21 cellular contexts compared by ENCODE assay signal in genomic region chr12:46442723-46443122, GRCh38.
DNase-seq lines count a peak whose midpoint lies in the region; ATAC-seq and TF ChIP-seq lines count a peak whose summit lies in the region.
"Had no signal": no experiment of that assay in that cellular context is flagged by ENCODE, and none has a peak within 500 bp of the region (broad histone marks: within the 10 kb centered on the region; RNA-seq: fewer than 3 reads in every experiment).

No MANE protein-coding gene starts in this region.

- H3K23me2 ChIP-seq in H9 (ENCODE audit: insufficient read length, low read depth, low read length, poor library complexity, severe bottlenecking), result no peaks in the 10 kb centered on the region

- H3K18ac ChIP-seq in H9 (ENCODE audit: insufficient read length, low read depth, low read length), result no peak overlapping the region

- in situ Hi-C loops in Panc1 (cut with HindIII; ENCODE audit: low pct_unique_long_range_greater_than_20kb, low sequenced_read_pairs), result no loop called here

- H3K27ac Mint-ChIP-seq in H9 (peak overlapping the region in 2 of 3 experiments; percentile 5 to 55; a peak in 2 of 7 replicates), osteocyte (ENCODE audit: unreplicated experiment) (peak overlapping the region; percentile 20), T-cell (no peak overlapping the region)
- H3K27ac Mint-ChIP-seq: activated CD4-positive, alpha-beta T cell treated with anti-CD3 and anti-CD28 coated beads, Interleukin-2, amount 10 ng/mL, durations not matched to agents 24 days and 14 days; activated naive CD8-positive, alpha-beta T cell treated with anti-CD3 and anti-CD28 coated beads, Interleukin-2, amount 10 ng/mL, durations not matched to agents 7 days and 5 days; activated T-helper 2 cell treated with anti-CD3 and anti-CD28 coated beads, Interferon-gamma antibody, Interleukin-2, Interleukin-4, amounts not matched to agents 10 μg/mL and 5 μg/mL and 100 μg/mL, durations not matched to agents 14 hours and 24 hours and 36 hours; brain; CD8-positive, alpha-beta memory T cell; stimulated activated naive B cell treated with anti-CD40 and anti-IgM and Interleukin-4, amounts not matched to agents 10 μg/mL and 1 μg/mL and 100 μg/mL, for 72 hours had no signal

- H2BK12ac ChIP-seq in H9 (ENCODE audit: insufficient read length, low read depth, low read length), result no peak overlapping the region

- H4K8ac ChIP-seq in H9 (replicated peaks; ENCODE audit: insufficient read length, low read depth, low read length), result no peak overlapping the region

- H3K4me1 Mint-ChIP-seq in H9 (peaks cover 8 to 14% of the 10 kb centered on the region in 2 experiments), osteocyte (ENCODE audit: unreplicated experiment) (peaks cover 53% of the 10 kb centered on the region), T-cell (peaks cover 10 to 14% (median 10%) of the 10 kb centered on the region in 3 donors)
- H3K4me1 Mint-ChIP-seq: brain had no signal

- H2BK15ac ChIP-seq in H9 (ENCODE audit: low read depth, low read length), result no peak overlapping the region

- peak; percentile 35 for ATAC-seq in Panc1
- no peak for ATAC-seq in T-cell (replicated peaks in 1 of 4)
- ATAC-seq: naive thymus-derived CD4-positive, alpha-beta T cell; sciatic nerve; stimulated activated naive B cell treated with anti-CD40 and anti-IgM and Interleukin-4, amounts not matched to agents 10 μg/mL and 1 μg/mL and 100 μg/mL, for 72 hours had no signal

- H2AFZ ChIP-seq in H9 (ENCODE audit: low read length), result no peak overlapping the region

- TF ChIP-seq CTCF in H9 (conservative IDR thresholded peaks at IDR 0.05), result no peak
- TF ChIP-seq CTCF in Panc1 (IDR thresholded peaks at IDR 0.05), result no peak
- no peak for TF ChIP-seq CTCF in osteocyte (IDR thresholded peaks at IDR 0.05)
- no peak for TF ChIP-seq CTCF in suprapubic skin (IDR thresholded peaks at IDR 0.05)

- no peak overlapping the region for H3T11ph ChIP-seq in H9 (ENCODE audit: low read length)

- H3K79me2 ChIP-seq in H9 (ENCODE audit: insufficient read depth, low read length), result no peaks in the 10 kb centered on the region

- no peak overlapping the region for H3K4ac ChIP-seq in H9 (ENCODE audit: low read depth, low read length)

- no peak overlapping the region for H2AK5ac ChIP-seq in H9 (ENCODE audit: insufficient read length, low read length)

- no peak overlapping the region for H3K9ac ChIP-seq in H9 (ENCODE audit: extremely low read depth, insufficient read length, low read length)

- H3K36me3 Mint-ChIP-seq in H9 (ENCODE audit: insufficient read depth in 1 of 3, low read depth in 3 of 3), result peaks cover 0 to 1% (median 0%) of the 10 kb centered on the region in 3 experiments; a peak in 2 of 7 replicates
- peaks cover 6% of the 10 kb centered on the region for H3K36me3 Mint-ChIP-seq in osteocyte (ENCODE audit: unreplicated experiment)
- H3K36me3 Mint-ChIP-seq in T-cell, result no peaks in the 10 kb centered on the region
- H3K36me3 Mint-ChIP-seq: brain; CD8-positive, alpha-beta memory T cell; stimulated activated naive B cell treated with anti-CD40 and anti-IgM and Interleukin-4, amounts not matched to agents 10 μg/mL and 1 μg/mL and 100 μg/mL, for 72 hours had no signal

- H2BK120ac ChIP-seq in H9 (ENCODE audit: low read depth, low read length, poor library complexity, severe bottlenecking), result no peak overlapping the region

- no peak for TF ChIP-seq POLR2A in suprapubic skin (IDR thresholded peaks at IDR 0.05)

- no peaks in the 10 kb centered on the region for H3K9me3 ChIP-seq in H9 (ENCODE audit: control insufficient read depth, low read depth, low read length)
- no peaks in the 10 kb centered on the region; the same call in 1 of the 2 replicates for H3K9me3 ChIP-seq in Panc1 (ENCODE audit: control insufficient read depth, insufficient read depth, low read depth, low read length)
- H3K9me3 ChIP-seq in suprapubic skin, result no peaks in the 10 kb centered on the region

- H3K23ac ChIP-seq in H9 (ENCODE audit: insufficient read length, low read depth, low read length), result no peak overlapping the region

- H3K14ac ChIP-seq in H9 (ENCODE audit: insufficient read depth, low read length), result no peak overlapping the region

- H2BK20ac ChIP-seq in H9 (ENCODE audit: low read depth, low read length, poor library complexity, severe bottlenecking), result no peak overlapping the region

- H3K4me2 ChIP-seq in H9 (ENCODE audit: insufficient read depth, insufficient read length, low read length), result no peak overlapping the region

- H3K9me3 Mint-ChIP-seq in H9 (no peaks in the 10 kb centered on the region), osteocyte (ENCODE audit: unreplicated experiment) (peaks cover 3% of the 10 kb centered on the region), T-cell (no peaks in the 10 kb centered on the region)
- H3K9me3 Mint-ChIP-seq: activated naive CD8-positive, alpha-beta T cell treated with anti-CD3 and anti-CD28 coated beads, Interleukin-2, amount 10 ng/mL, durations not matched to agents 7 days and 5 days; activated T-helper 2 cell treated with anti-CD3 and anti-CD28 coated beads, Interferon-gamma antibody, Interleukin-2, Interleukin-4, amounts not matched to agents 10 μg/mL and 5 μg/mL and 100 μg/mL, durations not matched to agents 14 hours and 24 hours and 36 hours; brain; CD8-positive, alpha-beta memory T cell; stimulated activated naive B cell treated with anti-CD40 and anti-IgM and Interleukin-4, amounts not matched to agents 10 μg/mL and 1 μg/mL and 100 μg/mL, for 72 hours had no signal

- H3K27ac ChIP-seq in H9 (ENCODE audit: insufficient read length, low read depth, low read length) (no peak overlapping the region), Panc1 (ENCODE audit: low read length) (peak overlapping the region; percentile 86), epithelial cell of prostate (peak overlapping the region; percentile 98), suprapubic skin (no peak overlapping the region)
- H3K27ac ChIP-seq: coronary artery had no signal

- POLR2A ChIA-PET in Panc1 (lab: Charles Lee) (interaction anchor here (0.7 kb wide), 1 partner anchor 9 kb away, joined by 8 read pairs; no protein-coding TSS in a partner anchor), T-cell (lab: Charles Lee) (no interaction called here)

- no peak overlapping the region for H3K56ac ChIP-seq in H9 (ENCODE audit: insufficient read length, low read depth, low read length)

- no peak overlapping the region for H4K5ac ChIP-seq in H9 (ENCODE audit: insufficient read length, low read depth, low read length)

- H3K4me1 ChIP-seq in H9 (ENCODE audit: insufficient read depth, low read length) (no peaks in the 10 kb centered on the region), Panc1 (ENCODE audit: control insufficient read depth, insufficient read depth, low read length) (peaks cover 51% of the 10 kb centered on the region), suprapubic skin (peaks cover 35% of the 10 kb centered on the region)

- no peak for DNase-seq in H9
- no peak for DNase-seq in Panc1 (ENCODE audit: low read depth, low spot score)
- DNase-seq in epithelial cell of prostate (ENCODE audit: low read depth, low spot score), result no peak
- no peak for DNase-seq in osteocyte (ENCODE audit: extremely low spot score, unreplicated experiment)
- no peak for DNase-seq in T-cell
- no peak for DNase-seq in stimulated activated CD4-positive, alpha-beta T cell treated with anti-CD3 and anti-CD28 coated beads, Interleukin-1b, Interleukin-23, amount 100 ng/mL, for 48 hours
- no peak for DNase-seq in suprapubic skin (ENCODE audit: low spot score in 2 of 2)
- DNase-seq: activated naive CD8-positive, alpha-beta T cell treated with anti-CD3 and anti-CD28 coated beads, Interleukin-2, amount 10 ng/mL, durations not matched to agents 7 days and 5 days; CD8-positive, alpha-beta memory T cell; KBM-7; naive thymus-derived CD4-positive, alpha-beta T cell; NCI-H187 treated with DMSO at 0.1 percent for 48 hours; NCI-H446; RPMI8226; stimulated activated naive B cell treated with anti-CD40 and anti-IgM and Interleukin-4, amounts not matched to agents 10 μg/mL and 1 μg/mL and 100 μg/mL, for 72 hours; SW 1271 had no signal

- H3K27me3 ChIP-seq in H9 (ENCODE audit: insufficient read depth, low read length), result no peaks in the 10 kb centered on the region
- no peaks in the 10 kb centered on the region for H3K27me3 ChIP-seq in Panc1 (ENCODE audit: control insufficient read depth, insufficient read depth, low read length)
- H3K27me3 ChIP-seq in suprapubic skin, result no peaks in the 10 kb centered on the region

- no peaks in the 10 kb centered on the region for H3K36me3 ChIP-seq in Panc1 (ENCODE audit: control insufficient read depth, insufficient read depth, low read length)
- no peaks in the 10 kb centered on the region for H3K36me3 ChIP-seq in suprapubic skin

- no CpG with 5 or more reads among the region's 2 CpGs for WGBS in H9 (ENCODE audit: extremely low coverage, insufficient read length, low lambda C conversion rate)
- 51% methylated on average over 2 of the region's 2 CpGs for WGBS in suprapubic skin

- H3K79me1 ChIP-seq in H9 (ENCODE audit: insufficient read depth, low read depth, low read length, poor library complexity, severe bottlenecking), result no peaks in the 10 kb centered on the region

- no peaks in the 10 kb centered on the region for H3K27me3 Mint-ChIP-seq in H9 (ENCODE audit: low read depth)
- no peaks in the 10 kb centered on the region for H3K27me3 Mint-ChIP-seq in osteocyte (ENCODE audit: unreplicated experiment)
- H3K27me3 Mint-ChIP-seq in T-cell, result no peaks in the 10 kb centered on the region
- H3K27me3 Mint-ChIP-seq: activated CD4-positive, alpha-beta T cell treated with anti-CD3 and anti-CD28 coated beads, Interleukin-2, amount 10 ng/mL, durations not matched to agents 24 days and 14 days; activated naive CD8-positive, alpha-beta T cell treated with anti-CD3 and anti-CD28 coated beads, Interleukin-2, amount 10 ng/mL, durations not matched to agents 7 days and 5 days; naive thymus-derived CD4-positive, alpha-beta T cell; stimulated activated naive B cell treated with anti-CD40 and anti-IgM and Interleukin-4, amounts not matched to agents 10 μg/mL and 1 μg/mL and 100 μg/mL, for 72 hours had no signal

- CTCF ChIA-PET in Panc1 (lab: Charles Lee), result no interaction called here
- CTCF ChIA-PET in T-cell (lab: Charles Lee), result no interaction called here

- BruUV-seq in Panc1 (replicated peaks; lab: Mats Ljungman, UMichigan), result no TSS peak

- TF ChIP-seq EP300 in suprapubic skin (IDR thresholded peaks at IDR 0.05), result no peak

- no peaks in the 10 kb centered on the region for H4K20me1 ChIP-seq in H9 (ENCODE audit: control insufficient read depth, insufficient read depth, insufficient read length)

- intact Hi-C loops in Panc1 (cut with micrococcal nuclease; ENCODE audit: unreplicated experiment), result no loop called here

- H3K4me3 Mint-ChIP-seq in H9 (no peak overlapping the region), osteocyte (ENCODE audit: unreplicated experiment) (no peak overlapping the region), T-cell (no peak overlapping the region)
- H3K4me3 Mint-ChIP-seq: activated CD4-positive, alpha-beta T cell treated with anti-CD3 and anti-CD28 coated beads, Interleukin-2, amount 10 ng/mL, durations not matched to agents 24 days and 14 days; activated naive CD8-positive, alpha-beta T cell treated with anti-CD3 and anti-CD28 coated beads, Interleukin-2, amount 10 ng/mL, durations not matched to agents 7 days and 5 days; brain; CD8-positive, alpha-beta memory T cell; naive thymus-derived CD4-positive, alpha-beta T cell; stimulated activated naive B cell treated with anti-CD40 and anti-IgM and Interleukin-4, amounts not matched to agents 10 μg/mL and 1 μg/mL and 100 μg/mL, for 72 hours had no signal

- no peak overlapping the region for H3K4me3 ChIP-seq in Panc1 (ENCODE audit: low read depth in 2 of 2, low read length in 2 of 2)
- H3K4me3 ChIP-seq in suprapubic skin, result no peak overlapping the region
- H3K4me3 ChIP-seq: coronary artery had no signal

- no peak overlapping the region for H2BK5ac ChIP-seq in H9 (ENCODE audit: insufficient read length, low read length)

- H4K91ac ChIP-seq in H9 (ENCODE audit: insufficient read length, low read depth, low read length), result no peak overlapping the region

Comparison
In these comparisons a context has a peak if more than half of its experiments do, and no peak if none do; other contexts are left out.
1. H3K27ac ChIP-seq: peak in Panc1 (single experiment) and epithelial cell of prostate (single experiment); none in H9 (single experiment) and suprapubic skin (single experiment).
2. H3K27ac Mint-ChIP-seq: peak in H9 (2 of 3) and osteocyte (single experiment); none in T-cell (0 of 2).